In genomic region chr4:54109226-54110018, GRCh38 we compare ENCODE assay signal across 17 cellular contexts. TPM values are rescaled to one million over a fixed set of nuclear protein-coding genes. Genes with fewer than 3 reads are reported as not detected.
DNase-seq lines count a peak whose midpoint lies in the region; ATAC-seq, FAIRE-seq and TF ChIP-seq lines count a peak whose summit lies in the region.
"Had no signal": no experiment of that assay in that cellular context is flagged by ENCODE, and none has a peak within 500 bp of the region (broad histone marks: within the 10 kb centered on the region; RNA-seq: fewer than 3 reads in every experiment).

No MANE protein-coding gene starts in this region.

- no peaks in the 10 kb centered on the region for H3K36me3 Mint-ChIP-seq in GM23338 (ENCODE audit: low read depth)
- H3K36me3 Mint-ChIP-seq: T-cell had no signal

- WGBS in psoas muscle, 3 donors = 7 to 15% (median 12%) methylated on average over 48 to 54 of the region's 54 CpGs
- WGBS in SK-N-SH (ENCODE audit: low lambda C conversion rate) = 88% methylated on average over 38 of the region's 54 CpGs

- H3K27ac Mint-ChIP-seq in GM23338 = no peak overlapping the region
- H3K27ac Mint-ChIP-seq: activated naive CD4-positive, alpha-beta T cell treated with anti-CD3 and anti-CD28 coated beads for 36 hours had no signal

- H3K79me2 ChIP-seq in GM23338 (replicated peaks; ENCODE audit: insufficient read depth) (no peaks in the 10 kb centered on the region), SK-N-SH (ENCODE audit: insufficient read depth) (no peaks in the 10 kb centered on the region)

- H3K4me1 ChIP-seq in GM23338 (ENCODE audit: insufficient read depth) (peaks cover 50% of the 10 kb centered on the region), psoas muscle (no peaks in the 10 kb centered on the region), SK-N-SH (ENCODE audit: control insufficient read depth in 1 of 2, insufficient read depth in 2 of 2, low read depth in 1 of 2, low read length in 1 of 2) (no peaks in the 10 kb centered on the region)
- H3K4me1 ChIP-seq: BLaER1 had no signal

- TF ChIP-seq RAD21 in SK-N-SH (IDR thresholded peaks at IDR 0.05; ENCODE audit: low read length) = no peak

- H3K4me3 ChIP-seq in GM23338 = peak overlapping the region; percentile 51
- H3K4me3 ChIP-seq in bronchial epithelial cell (ENCODE audit: low read depth, low read length) = peak overlapping the region; percentile 12
- peak overlapping the region; percentile 31 for H3K4me3 ChIP-seq in psoas muscle
- H3K4me3 ChIP-seq in SK-N-SH (ENCODE audit: low read depth in 2 of 2, low read length in 1 of 2) = no peak overlapping the region
- H3K4me3 ChIP-seq: BLaER1 had no signal

- no peak for TF ChIP-seq EP300 in SK-N-SH (IDR thresholded peaks at IDR 0.05; ENCODE audit: borderline replicate concordance in 1 of 2, low read depth in 1 of 2, low read length in 1 of 2)

- H2AFZ ChIP-seq in GM23338 (peak overlapping the region; percentile 63), SK-N-SH (ENCODE audit: low read depth) (no peak overlapping the region)

- H3K36me3 ChIP-seq in GM23338 (ENCODE audit: insufficient read depth) (no peaks in the 10 kb centered on the region), bronchial epithelial cell (ENCODE audit: control insufficient read depth, insufficient read depth, low read length) (no peaks in the 10 kb centered on the region), psoas muscle (ENCODE audit: insufficient read depth in 1 of 2, low read depth in 1 of 2) (no peaks in the 10 kb centered on the region), SK-N-SH (replicated peaks in 1 of 2; ENCODE audit: control insufficient read depth in 1 of 2, insufficient read depth in 2 of 2, low read length in 1 of 2) (no peaks in the 10 kb centered on the region)
- H3K36me3 ChIP-seq: BLaER1, heart right ventricle had no signal

- H3K27me3 ChIP-seq in GM23338 (ENCODE audit: insufficient read depth) = peaks cover 80% of the 10 kb centered on the region
- peaks cover 37% of the 10 kb centered on the region for H3K27me3 ChIP-seq in bronchial epithelial cell (ENCODE audit: control insufficient read depth, insufficient read depth, low read length)
- peaks cover 7 to 85% (median 19%) of the 10 kb centered on the region in 3 donors for H3K27me3 ChIP-seq in psoas muscle (ENCODE audit: insufficient read depth in 3 of 3, low read length in 2 of 3)
- H3K27me3 ChIP-seq in SK-N-SH (ENCODE audit: insufficient read depth) = no peaks in the 10 kb centered on the region

- H3K27ac ChIP-seq in GM23338 (ENCODE audit: low read depth) (no peak overlapping the region), psoas muscle (no peak overlapping the region), SK-N-SH (ENCODE audit: low read depth in 2 of 2, low read length in 1 of 2) (no peak overlapping the region)
- H3K27ac ChIP-seq: BLaER1, heart right ventricle had no signal

- peak overlapping the region; percentile 70 for H3K4me3 Mint-ChIP-seq in GM23338
- H3K4me3 Mint-ChIP-seq: activated CD4-positive, alpha-beta T cell treated with anti-CD3 and anti-CD28 coated beads, Interleukin-2, amount 10 ng/mL, durations not matched to agents 24 days and 14 days; activated naive CD4-positive, alpha-beta T cell treated with anti-CD3 and anti-CD28 coated beads for 36 hours had no signal

- POLR2A ChIA-PET in SK-N-SH (lab: Yijun Ruan, JAX) = no interaction called here

- ATAC-seq in GM23338 (peak; percentile 66), psoas muscle (peak in 1 of 4 donors; percentile 33)
- ATAC-seq: T-cell had no signal

- H3F3A ChIP-seq in GM23338 (replicated peaks; ENCODE audit: low read depth) (peaks cover 10% of the 10 kb centered on the region), SK-N-SH (replicated peaks; ENCODE audit: insufficient read depth) (no peaks in the 10 kb centered on the region)

- H3K9ac ChIP-seq in SK-N-SH = no peak overlapping the region
- H3K9ac ChIP-seq: BLaER1 had no signal

- no peak for TF ChIP-seq CTCF in GM23338 (conservative IDR thresholded peaks at IDR 0.05; ENCODE audit: low read depth in 2 of 2)
- no peak for TF ChIP-seq CTCF in bronchial epithelial cell (IDR thresholded peaks at IDR 0.05; ENCODE audit: insufficient read depth, low read length, severe bottlenecking)
- TF ChIP-seq CTCF in psoas muscle (IDR thresholded peaks at IDR 0.05) = no peak
- TF ChIP-seq CTCF in SK-N-SH (IDR thresholded peaks at IDR 0.05) = no peak

- CTCF ChIA-PET in SK-N-SH (lab: Yijun Ruan, JAX) = interaction anchor here (0.5 to 1.2 kb wide), 2 partner anchors 34 to 1780 kb away, joined by 3 read pairs; no protein-coding TSS in a partner anchor

- peaks cover 51% of the 10 kb centered on the region for H3K4me1 Mint-ChIP-seq in GM23338

- 0 out of 2 replicates have a peak, but pooled peaks cover 5% of the 10 kb centered on the region for H4K20me1 ChIP-seq in GM23338 (replicated peaks; ENCODE audit: insufficient read depth)
- no peaks in the 10 kb centered on the region for H4K20me1 ChIP-seq in SK-N-SH (ENCODE audit: insufficient read depth)
- H4K20me1 ChIP-seq: BLaER1 had no signal

- intact Hi-C loops in psoas muscle (cut with DNase I) = no loop called here

- no peak for FAIRE-seq in bronchial epithelial cell (lab: Jason Lieb, UNC)

- H3K4me2 ChIP-seq in GM23338 (peak overlapping the region; percentile 80), SK-N-SH (no peak overlapping the region)
- H3K4me2 ChIP-seq: BLaER1 had no signal

- DNase-seq in GM23338 (ENCODE audit: low spot score) (peak; percentile 86), bronchial epithelial cell (ENCODE audit: low read depth) (no peak), islet precursor cell (peak; percentile 55), psoas muscle (no peak), iPS-NIHi11 (ENCODE audit: low spot score) (no peak), SK-N-SH (no peak), D341Med (ENCODE audit: low spot score) (no peak)
- DNase-seq in stimulated activated naive CD4-positive, alpha-beta T cell treated with Interleukin-2 at 50 U/mL for 16 hours (lab: John Stamatoyannopoulos, UW) = no peak
- DNase-seq: activated CD4-positive, alpha-beta T cell treated with anti-CD3 and anti-CD28 coated beads, Interleukin-2, amount 10 ng/mL, durations not matched to agents 24 days and 14 days; activated naive CD4-positive, alpha-beta T cell treated with anti-CD3 and anti-CD28 coated beads for 36 hours; cortex of kidney; GDM1; heart right ventricle; NCI-H2107; T-cell had no signal

- H3K9me3 ChIP-seq in psoas muscle (no peaks in the 10 kb centered on the region), SK-N-SH (no peaks in the 10 kb centered on the region)
- H3K9me3 ChIP-seq: BLaER1, heart right ventricle had no signal

- H3K9me3 Mint-ChIP-seq in GM23338 = no peaks in the 10 kb centered on the region
- H3K9me3 Mint-ChIP-seq: activated naive CD4-positive, alpha-beta T cell treated with anti-CD3 and anti-CD28 coated beads for 36 hours; T-cell had no signal

- H3K27me3 Mint-ChIP-seq in GM23338 (ENCODE audit: insufficient read depth, low read depth, poor library complexity) = peaks cover 64% of the 10 kb centered on the region

- no peaks in the 10 kb centered on the region for H3K9me2 ChIP-seq in GM23338 (ENCODE audit: insufficient read depth)
- no peaks in the 10 kb centered on the region for H3K9me2 ChIP-seq in SK-N-SH

TF ChIP-seq in GM23338, 12 proteins besides CTCF, POLR2A, EP300 and RAD21 (continues in another document):
- TF ChIP-seq EZH2 (IDR thresholded peaks at IDR 0.05; ENCODE audit: low read depth, unreplicated experiment) (peak; percentile 12), NANOG (IDR thresholded peaks at IDR 0.05; ENCODE audit: borderline replicate concordance) (peak; percentile 73; the same call in 1 of the 2 replicates), JUNB (IDR thresholded peaks at IDR 0.05; ENCODE audit: unreplicated experiment) (no peak), CREB1 (CRISPR knock-in tag; IDR thresholded peaks at IDR 0.05; ENCODE audit: low read depth) (0 out of 2 replicates have a peak, but pooled peaks have one; percentile 8)

TF ChIP-seq in SK-N-SH, 30 proteins besides CTCF, POLR2A, EP300 and RAD21 (continues in another document):
- no peak for TF ChIP-seq JUND (IDR thresholded peaks at IDR 0.05)
- no peak for TF ChIP-seq TCF12 (IDR thresholded peaks at IDR 0.05)

RNA-seq across cellular contexts. Expression of gene GSX2, which starts 9.5 kb away (rescaled TPM):
- not detected in 2 replicates for total RNA-seq in GM23338 (2014; rRNA removed; shearing (Covaris generic))
- 0.34 TPM in 1 of 2 replicates, not detected in the other for polyA plus RNA-seq in GM23338 (2016; fragmentation: Nextera tagmentation; extraction: Ambion mirVana)
- not detected in 2 replicates for total RNA-seq in bronchial epithelial cell
- not detected for total RNA-seq in psoas muscle
- not detected for polyA plus RNA-seq in psoas muscle
- 0.02 and 0.41 TPM in 2 replicates for polyA plus RNA-seq in SK-N-SH (2012; rRNA removed)
- 0.21 TPM in 1 of 2 replicates, not detected in the other for polyA plus RNA-seq in SK-N-SH (2012; cell fraction: cytosol; rRNA removed)
- 0.06 TPM in 1 of 2 replicates, not detected in the other for polyA plus RNA-seq in SK-N-SH (2012; cell fraction: nucleus; rRNA removed)
- total RNA-seq: activated CD4-positive, alpha-beta T cell treated with anti-CD3 and anti-CD28 coated beads, Interleukin-2, amount 10 ng/mL, durations not matched to agents 24 days and 14 days; activated naive CD4-positive, alpha-beta T cell treated with anti-CD3 and anti-CD28 coated beads for 36 hours; heart right ventricle; M059J; T-cell had no signal
- polyA plus RNA-seq: heart right ventricle had no signal

RNA-seq across cellular contexts. Expression of gene CHIC2, which starts 45.0 kb away (rescaled TPM):
- total RNA-seq in GM23338 (2014; rRNA removed; shearing (Covaris generic)) = 18.3 and 21.1 TPM in 2 replicates
- polyA plus RNA-seq in GM23338 (2016; fragmentation: Nextera tagmentation; extraction: Ambion mirVana) = 17.2 and 24.3 TPM in 2 replicates
- total RNA-seq in bronchial epithelial cell = 36.1 and 42.2 TPM in 2 replicates
- total RNA-seq in psoas muscle = 10 to 100 TPM in 2 of 4 donors, 1 to 10 TPM in 2; 8.6 to 11.1 (median 9.8) TPM
- 10 to 100 TPM in 2 of 3 donors, 1 to 10 TPM in 1; 9.1 to 17.4 (median 11.2) TPM for polyA plus RNA-seq in psoas muscle
- 24.1 and 26.8 TPM in 2 replicates for polyA plus RNA-seq in SK-N-SH (2012; rRNA removed)
- polyA plus RNA-seq in SK-N-SH (2012; cell fraction: cytosol; rRNA removed) = 26.7 and 33.2 TPM in 2 replicates
- 14.1 and 14.5 TPM in 2 replicates for polyA plus RNA-seq in SK-N-SH (2012; cell fraction: nucleus; rRNA removed)

Comparison
In these comparisons a context has a peak if more than half of its experiments do, and no peak if none do; other contexts are left out.
1. DNase-seq: peak in GM23338 (single experiment) and islet precursor cell (single experiment); none in bronchial epithelial cell (single experiment), psoas muscle (0 of 2), iPS-NIHi11 (single experiment), SK-N-SH (single experiment), stimulated activated naive CD4-positive, alpha-beta T cell treated with Interleukin-2 at 50 U/mL for 16 hours (single experiment) and D341Med (single experiment).
2. H3K4me3 ChIP-seq: peak in GM23338 (single experiment), bronchial epithelial cell (single experiment) and psoas muscle (single experiment); none in SK-N-SH (0 of 2).